ENCODE assay signal across 13 cellular contexts in the genomic region with DNA sequence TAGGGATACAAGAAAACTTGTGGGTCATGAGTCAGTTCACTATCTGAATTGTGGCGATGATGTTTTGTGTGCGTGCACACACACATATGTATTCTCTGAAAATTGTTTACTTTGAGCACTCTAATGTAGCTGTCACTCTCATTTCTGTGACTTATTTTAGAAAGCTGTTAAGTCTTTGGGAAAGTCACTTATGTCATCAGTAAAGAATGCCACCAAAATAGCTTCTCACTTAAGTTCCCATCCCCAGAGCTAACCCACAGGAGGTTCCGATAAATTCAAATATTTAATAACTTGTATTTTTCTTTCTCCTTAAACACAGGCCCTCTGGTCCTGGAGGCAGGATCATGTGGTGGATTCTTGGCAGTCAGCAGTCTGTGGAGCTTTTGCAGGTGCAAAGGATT.
DNase-seq lines count a peak whose midpoint lies in the region; ATAC-seq and TF ChIP-seq lines count a peak whose summit lies in the region.
"Had no signal": no experiment of that assay in that cellular context is flagged by ENCODE, and none has a peak within 500 bp of the region (broad histone marks: within the 10 kb centered on the region; RNA-seq: fewer than 3 reads in every experiment).

No MANE protein-coding gene starts in this region.

- no peak for TF ChIP-seq RAD21 in SK-N-SH (IDR thresholded peaks at IDR 0.05; ENCODE audit: low read length)

- no peak overlapping the region for H2AFZ ChIP-seq in SK-N-SH (ENCODE audit: low read depth)
- H2AFZ ChIP-seq: PC-9 had no signal

- TF ChIP-seq EP300 in SK-N-SH (IDR thresholded peaks at IDR 0.05; ENCODE audit: borderline replicate concordance in 1 of 2, low read depth in 1 of 2, low read length in 1 of 2) = no peak

- DNase-seq in SK-N-SH (no peak), chondrocyte (ENCODE audit: low spot score) (no peak), iris pigment epithelial cell (ENCODE audit: low read depth) (peak; percentile 87), T-cell (no peak)
- no peak for DNase-seq in stimulated activated naive CD8-positive, alpha-beta T cell treated with anti-CD3 and anti-CD28 coated beads, Interleukin-15, Interleukin-2, amounts not matched to agents 100 U/mL and 50 U/mL, for 24 hours
- DNase-seq in activated naive CD4-positive, alpha-beta T cell treated with anti-CD3 and anti-CD28 coated beads, Interleukin-2, amount 10 ng/mL, durations not matched to agents 7 days and 5 days = no peak
- no peak for DNase-seq in activated CD4-positive, alpha-beta T cell treated with anti-CD3 and anti-CD28 coated beads for 36 hours
- DNase-seq: activated effector memory CD4-positive, alpha-beta T cell treated with Interleukin-2 at 50 U/mL for 16 hours; central memory CD4-positive, alpha-beta T cell; PC-9 had no signal

- intact Hi-C loops in activated CD4-positive, alpha-beta T cell treated with anti-CD3 and anti-CD28 coated beads for 36 hours (cut with DNase I, micrococcal nuclease) = no loop called here

- no peaks in the 10 kb centered on the region for H3K9me3 ChIP-seq in SK-N-SH

- H3K4me3 ChIP-seq in SK-N-SH (ENCODE audit: low read depth in 2 of 2, low read length in 1 of 2) = no peak overlapping the region
- H3K4me3 ChIP-seq: PC-9 had no signal

- H3K9ac ChIP-seq in SK-N-SH = no peak overlapping the region

- POLR2A ChIA-PET in SK-N-SH (lab: Yijun Ruan, JAX) = no interaction called here
- POLR2A ChIA-PET in T-cell (lab: Charles Lee) = interaction anchor here in 1 of 2 donors (0.6 kb wide), 1 partner anchor 11 kb away, joined by 3 read pairs; no protein-coding TSS in a partner anchor
- POLR2A ChIA-PET in activated CD4-positive, alpha-beta T cell treated with anti-CD3 and anti-CD28 coated beads for 36 hours (lab: Charles Lee) = no interaction called here

- WGBS in SK-N-SH (ENCODE audit: low lambda C conversion rate) = 84% methylated on average over 3 of the region's 3 CpGs

- no peak overlapping the region for H3K27ac ChIP-seq in SK-N-SH (ENCODE audit: low read depth in 2 of 2, low read length in 1 of 2)
- H3K27ac ChIP-seq: 22Rv1, epithelial cell of prostate, PC-9 had no signal

- no peaks in the 10 kb centered on the region for H3K36me3 Mint-ChIP-seq in chondrocyte (ENCODE audit: low read depth)
- peaks cover 31% of the 10 kb centered on the region for H3K36me3 Mint-ChIP-seq in T-cell
- no peaks in the 10 kb centered on the region for H3K36me3 Mint-ChIP-seq in activated naive CD4-positive, alpha-beta T cell treated with anti-CD3 and anti-CD28 coated beads, Interleukin-2, amount 10 ng/mL, durations not matched to agents 7 days and 5 days
- H3K36me3 Mint-ChIP-seq in activated CD4-positive, alpha-beta T cell treated with anti-CD3 and anti-CD28 coated beads for 36 hours (ENCODE audit: low read depth) = peaks cover 2% of the 10 kb centered on the region

- H3F3A ChIP-seq in SK-N-SH (replicated peaks; ENCODE audit: insufficient read depth) = peaks cover 9% of the 10 kb centered on the region

- no peaks in the 10 kb centered on the region for H3K9me2 ChIP-seq in SK-N-SH

- H3K27me3 Mint-ChIP-seq in chondrocyte (ENCODE audit: low read depth) = no peaks in the 10 kb centered on the region
- no peaks in the 10 kb centered on the region for H3K27me3 Mint-ChIP-seq in T-cell
- no peaks in the 10 kb centered on the region for H3K27me3 Mint-ChIP-seq in activated naive CD4-positive, alpha-beta T cell treated with anti-CD3 and anti-CD28 coated beads, Interleukin-2, amount 10 ng/mL, durations not matched to agents 7 days and 5 days
- H3K27me3 Mint-ChIP-seq in activated CD4-positive, alpha-beta T cell treated with anti-CD3 and anti-CD28 coated beads for 36 hours = no peaks in the 10 kb centered on the region

- H3K9me3 Mint-ChIP-seq in chondrocyte (ENCODE audit: low read depth) = no peaks in the 10 kb centered on the region
- no peaks in the 10 kb centered on the region for H3K9me3 Mint-ChIP-seq in T-cell
- no peaks in the 10 kb centered on the region for H3K9me3 Mint-ChIP-seq in activated naive CD4-positive, alpha-beta T cell treated with anti-CD3 and anti-CD28 coated beads, Interleukin-2, amount 10 ng/mL, durations not matched to agents 7 days and 5 days
- H3K9me3 Mint-ChIP-seq in activated CD4-positive, alpha-beta T cell treated with anti-CD3 and anti-CD28 coated beads for 36 hours (ENCODE audit: low read depth) = no peaks in the 10 kb centered on the region

- H3K27me3 ChIP-seq in SK-N-SH (ENCODE audit: insufficient read depth) = no peaks in the 10 kb centered on the region

- H3K4me3 Mint-ChIP-seq in chondrocyte (ENCODE audit: unreplicated experiment) = peak overlapping the region; percentile 43
- H3K4me3 Mint-ChIP-seq in T-cell = no peak overlapping the region
- H3K4me3 Mint-ChIP-seq in activated naive CD4-positive, alpha-beta T cell treated with anti-CD3 and anti-CD28 coated beads, Interleukin-2, amount 10 ng/mL, durations not matched to agents 7 days and 5 days = no peak overlapping the region
- H3K4me3 Mint-ChIP-seq in activated CD4-positive, alpha-beta T cell treated with anti-CD3 and anti-CD28 coated beads for 36 hours = no peak overlapping the region

- peak; percentile 53 for ATAC-seq in SK-N-SH treated with all-trans-retinoic acid at 6 μM for 48 hours
- no peak for ATAC-seq in T-cell (replicated peaks in 1 of 4)
- no peak for ATAC-seq in stimulated activated naive CD8-positive, alpha-beta T cell treated with anti-CD3 and anti-CD28 coated beads, Interleukin-15, Interleukin-2, amounts not matched to agents 100 U/mL and 50 U/mL, for 24 hours
- ATAC-seq in activated CD4-positive, alpha-beta T cell treated with anti-CD3 and anti-CD28 coated beads for 36 hours = no peak

- no peaks in the 10 kb centered on the region for H3K79me2 ChIP-seq in SK-N-SH (ENCODE audit: insufficient read depth)

- peak overlapping the region; percentile 95 for H3K27ac Mint-ChIP-seq in chondrocyte (ENCODE audit: unreplicated experiment)
- no peak overlapping the region for H3K27ac Mint-ChIP-seq in T-cell
- no peak overlapping the region for H3K27ac Mint-ChIP-seq in activated naive CD4-positive, alpha-beta T cell treated with anti-CD3 and anti-CD28 coated beads, Interleukin-2, amount 10 ng/mL, durations not matched to agents 7 days and 5 days
- H3K27ac Mint-ChIP-seq in activated CD4-positive, alpha-beta T cell treated with anti-CD3 and anti-CD28 coated beads for 36 hours = no peak overlapping the region

- peaks cover 0 to 5% of the 10 kb centered on the region in 2 experiments; a peak in 1 of 4 replicates for H3K4me1 ChIP-seq in SK-N-SH (ENCODE audit: control insufficient read depth in 1 of 2, insufficient read depth in 2 of 2, low read depth in 1 of 2, low read length in 1 of 2)

- H3K4me1 Mint-ChIP-seq in chondrocyte (ENCODE audit: low read depth) = peaks cover 55% of the 10 kb centered on the region
- H3K4me1 Mint-ChIP-seq in T-cell = peaks cover 0 to 1% (median 0%) of the 10 kb centered on the region in 3 donors
- H3K4me1 Mint-ChIP-seq in activated naive CD4-positive, alpha-beta T cell treated with anti-CD3 and anti-CD28 coated beads, Interleukin-2, amount 10 ng/mL, durations not matched to agents 7 days and 5 days = no peaks in the 10 kb centered on the region
- no peaks in the 10 kb centered on the region for H3K4me1 Mint-ChIP-seq in activated CD4-positive, alpha-beta T cell treated with anti-CD3 and anti-CD28 coated beads for 36 hours

- H3K4me2 ChIP-seq in SK-N-SH = no peak overlapping the region
- H3K4me2 ChIP-seq: PC-9 had no signal

- no peaks in the 10 kb centered on the region for H3K36me3 ChIP-seq in SK-N-SH (replicated peaks in 1 of 2; ENCODE audit: control insufficient read depth in 1 of 2, insufficient read depth in 2 of 2, low read length in 1 of 2)

- TF ChIP-seq CTCF in SK-N-SH (IDR thresholded peaks at IDR 0.05) (no peak), chondrocyte (IDR thresholded peaks at IDR 0.05) (no peak)

- H4K20me1 ChIP-seq in SK-N-SH (ENCODE audit: insufficient read depth) = no peaks in the 10 kb centered on the region

- CTCF ChIA-PET in SK-N-SH (lab: Yijun Ruan, JAX) (interaction anchor here (1.1 to 2.4 kb wide), 2 partner anchors 15 to 85 kb away, joined by 3 to 10 read pairs; no protein-coding TSS in a partner anchor), T-cell (lab: Charles Lee) (interaction anchor here (0.6 to 0.9 kb wide), 2 partner anchors 8 to 15 kb away, joined by 3 to 4 read pairs; no protein-coding TSS in a partner anchor)
- CTCF ChIA-PET in activated naive CD4-positive, alpha-beta T cell treated with anti-CD3 and anti-CD28 coated beads, Interleukin-2, amount 10 ng/mL, durations not matched to agents 7 days and 5 days (lab: Charles Lee) = no interaction called here
- CTCF ChIA-PET in activated CD4-positive, alpha-beta T cell treated with anti-CD3 and anti-CD28 coated beads for 36 hours (lab: Charles Lee) = interaction anchor here (0.9 kb wide), 1 partner anchor 16 kb away, joined by 3 read pairs; no protein-coding TSS in a partner anchor

TF ChIP-seq in SK-N-SH treated with all-trans-retinoic acid at 6 μM for 48 hours, 23 proteins besides CTCF, POLR2A, EP300 and RAD21:
- TF ChIP-seq, protein P1, sequence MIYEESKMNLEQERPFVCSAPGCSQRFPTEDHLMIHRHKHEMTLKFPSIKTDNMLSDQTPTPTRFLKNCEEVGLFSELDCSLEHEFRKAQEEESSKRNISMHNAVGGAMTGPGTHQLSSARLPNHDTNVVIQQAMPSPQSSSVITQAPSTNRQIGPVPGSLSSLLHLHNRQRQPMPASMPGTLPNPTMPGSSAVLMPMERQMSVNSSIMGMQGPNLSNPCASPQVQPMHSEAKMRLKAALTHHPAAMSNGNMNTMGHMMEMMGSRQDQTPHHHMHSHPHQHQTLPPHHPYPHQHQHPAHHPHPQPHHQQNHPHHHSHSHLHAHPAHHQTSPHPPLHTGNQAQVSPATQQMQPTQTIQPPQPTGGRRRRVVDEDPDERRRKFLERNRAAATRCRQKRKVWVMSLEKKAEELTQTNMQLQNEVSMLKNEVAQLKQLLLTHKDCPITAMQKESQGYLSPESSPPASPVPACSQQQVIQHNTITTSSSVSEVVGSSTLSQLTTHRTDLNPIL (CRISPR knock-in tag; IDR thresholded peaks at IDR 0.05; ENCODE audit: low read depth) = 0 out of 2 replicates have a peak, but pooled peaks have one; percentile 57
- no peak for TF ChIP-seq RARB (CRISPR knock-in tag; IDR thresholded peaks at IDR 0.05)

TF ChIP-seq in SK-N-SH, 30 proteins besides CTCF, POLR2A, EP300 and RAD21 (continues in another document):
- TF ChIP-seq TAF1 (IDR thresholded peaks at IDR 0.05; ENCODE audit: borderline replicate concordance, low read depth, low read length) = no peak
